In the genomic region with DNA sequence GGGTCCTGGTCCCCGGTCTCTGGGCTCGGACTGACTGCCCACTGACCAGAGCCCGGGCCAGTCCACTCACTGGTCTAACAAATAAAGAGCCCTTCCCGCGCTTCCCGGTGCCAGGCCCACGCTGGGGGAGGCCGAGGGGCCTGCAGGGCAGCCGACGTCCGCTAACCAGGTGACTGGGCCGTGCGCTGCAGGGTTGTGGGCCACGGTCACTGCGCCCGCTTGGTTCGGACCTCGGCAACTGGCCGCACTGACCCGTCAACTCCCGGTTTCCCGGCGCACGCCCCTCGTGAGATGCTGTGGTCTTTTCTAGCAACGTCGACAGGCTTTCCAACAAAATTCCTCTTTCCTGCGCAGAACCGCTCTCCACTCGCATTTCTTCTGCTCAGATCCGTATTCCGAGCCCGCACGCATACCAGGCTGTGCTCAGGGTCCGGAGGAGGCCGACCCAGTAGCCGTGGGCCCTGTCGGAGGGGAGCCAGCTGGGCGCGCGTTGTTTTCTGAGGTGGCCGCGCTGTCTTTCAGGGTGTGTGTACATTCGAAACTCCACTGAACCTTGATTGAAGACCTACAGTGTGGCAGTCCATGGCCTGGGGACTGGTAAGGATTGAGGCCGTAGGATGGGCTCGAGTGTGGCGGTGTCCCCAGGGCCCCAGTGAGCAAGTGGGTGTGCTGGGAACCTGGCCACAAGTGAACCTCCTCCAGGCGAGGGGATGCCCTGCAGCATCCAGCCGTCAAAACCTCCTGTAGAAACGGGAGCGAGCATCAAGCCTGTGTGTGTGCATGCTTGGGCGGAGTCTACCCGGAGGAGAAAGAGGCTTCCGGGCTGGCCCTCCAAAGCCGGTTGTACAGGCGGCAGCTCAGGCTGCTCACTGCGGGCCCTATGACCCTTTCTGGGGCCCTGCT, we compare ENCODE assay signal across 1 cellular context.
A peak's percentile ranks its signal among the peaks of the same experiment; 100 is the strongest.
TF ChIP-seq lines count a peak whose summit lies in the region.

No MANE protein-coding gene starts in this region.

TF ChIP-seq in HepG2, 621 proteins besides CTCF, POLR2A, EP300 and RAD21 (continued from another document and continues in another):
- TF ChIP-seq MXD1 (CRISPR knock-in tag; IDR thresholded peaks at IDR 0.05) (peak; percentile 55), ATF6 (CRISPR knock-in tag; conservative IDR thresholded peaks at IDR 0.05) (no peak), SALL2 (CRISPR knock-in tag; IDR thresholded peaks at IDR 0.05) (peak; percentile 61; the same call in 1 of the 2 replicates), CREB1 (IDR thresholded peaks at IDR 0.05) (no peak), CREB1 (CRISPR knock-in tag; IDR thresholded peaks at IDR 0.05) (no peak), ZNF703 (CRISPR knock-in tag; IDR thresholded peaks at IDR 0.05; ENCODE audit: borderline replicate concordance) (no peak), CHD4 (IDR thresholded peaks at IDR 0.05; ENCODE audit: borderline replicate concordance, low read length) (no peak), MTF2 (CRISPR knock-in tag; IDR thresholded peaks at IDR 0.05; ENCODE audit: borderline replicate concordance) (no peak), PHF5A (CRISPR knock-in tag; IDR thresholded peaks at IDR 0.05; ENCODE audit: low read depth, unreplicated experiment) (no peak), HDAC1 (CRISPR knock-in tag; IDR thresholded peaks at IDR 0.05) (peak; percentile 71; the same call in 1 of the 2 replicates), SP5 (CRISPR knock-in tag; IDR thresholded peaks at IDR 0.05; ENCODE audit: borderline replicate concordance, low read depth) (no peak; the same call in 1 of the 2 replicates), ZNF230 (CRISPR knock-in tag; IDR thresholded peaks at IDR 0.05) (peak; percentile 12; the same call in 1 of the 2 replicates), ZNF790 (CRISPR knock-in tag; IDR thresholded peaks at IDR 0.05; ENCODE audit: borderline replicate concordance) (peak; percentile 8; the same call in 1 of the 2 replicates), ZNF326 (CRISPR knock-in tag; IDR thresholded peaks at IDR 0.05; ENCODE audit: borderline replicate concordance) (no peak), CBX5 (CRISPR knock-in tag; IDR thresholded peaks at IDR 0.05; ENCODE audit: borderline replicate concordance) (no peak), CCAR2 (optimal IDR thresholded peaks at IDR 0.05; ENCODE audit: low read depth, low read length) (no peak), ZNF556 (CRISPR knock-in tag; IDR thresholded peaks at IDR 0.05; ENCODE audit: borderline replicate concordance) (no peak), EZH2 (conservative IDR thresholded peaks at IDR 0.05; ENCODE audit: low read depth, low read length) (no peak), GABPA (IDR thresholded peaks at IDR 0.05; ENCODE audit: low read depth, low read length) (no peak), GABPA (CRISPR knock-in tag; IDR thresholded peaks at IDR 0.05; ENCODE audit: low read depth) (no peak), FOXJ3 (CRISPR knock-in tag; IDR thresholded peaks at IDR 0.05; ENCODE audit: borderline replicate concordance) (0 out of 2 replicates have a peak, but pooled peaks have one; percentile 28), ZNF691 (CRISPR knock-in tag; IDR thresholded peaks at IDR 0.05; ENCODE audit: borderline replicate concordance, low read depth) (no peak), ZNF543 (CRISPR knock-in tag; IDR thresholded peaks at IDR 0.05) (0 out of 2 replicates have a peak, but pooled peaks have one; percentile 65), ZNF646 (CRISPR knock-in tag; IDR thresholded peaks at IDR 0.05) (no peak), ZBTB44 (CRISPR knock-in tag; IDR thresholded peaks at IDR 0.05) (no peak), SOX13 (IDR thresholded peaks at IDR 0.05) (no peak), SOX13 (CRISPR knock-in tag; conservative IDR thresholded peaks at IDR 0.05 in 1 of 2, IDR thresholded peaks at IDR 0.05 in 1 of 2) (no peak)
- TF ChIP-seq, protein P1, sequence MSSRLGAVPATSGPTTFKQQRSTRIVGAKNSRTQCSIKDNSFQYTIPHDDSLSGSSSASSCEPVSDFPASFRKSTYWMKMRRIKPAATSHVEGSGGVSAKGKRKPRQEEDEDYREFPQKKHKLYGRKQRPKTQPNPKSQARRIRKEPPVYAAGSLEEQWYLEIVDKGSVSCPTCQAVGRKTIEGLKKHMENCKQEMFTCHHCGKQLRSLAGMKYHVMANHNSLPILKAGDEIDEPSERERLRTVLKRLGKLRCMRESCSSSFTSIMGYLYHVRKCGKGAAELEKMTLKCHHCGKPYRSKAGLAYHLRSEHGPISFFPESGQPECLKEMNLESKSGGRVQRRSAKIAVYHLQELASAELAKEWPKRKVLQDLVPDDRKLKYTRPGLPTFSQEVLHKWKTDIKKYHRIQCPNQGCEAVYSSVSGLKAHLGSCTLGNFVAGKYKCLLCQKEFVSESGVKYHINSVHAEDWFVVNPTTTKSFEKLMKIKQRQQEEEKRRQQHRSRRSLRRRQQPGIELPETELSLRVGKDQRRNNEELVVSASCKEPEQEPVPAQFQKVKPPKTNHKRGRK (CRISPR knock-in tag; IDR thresholded peaks at IDR 0.05), result no peak
- TF ChIP-seq, protein P2, sequence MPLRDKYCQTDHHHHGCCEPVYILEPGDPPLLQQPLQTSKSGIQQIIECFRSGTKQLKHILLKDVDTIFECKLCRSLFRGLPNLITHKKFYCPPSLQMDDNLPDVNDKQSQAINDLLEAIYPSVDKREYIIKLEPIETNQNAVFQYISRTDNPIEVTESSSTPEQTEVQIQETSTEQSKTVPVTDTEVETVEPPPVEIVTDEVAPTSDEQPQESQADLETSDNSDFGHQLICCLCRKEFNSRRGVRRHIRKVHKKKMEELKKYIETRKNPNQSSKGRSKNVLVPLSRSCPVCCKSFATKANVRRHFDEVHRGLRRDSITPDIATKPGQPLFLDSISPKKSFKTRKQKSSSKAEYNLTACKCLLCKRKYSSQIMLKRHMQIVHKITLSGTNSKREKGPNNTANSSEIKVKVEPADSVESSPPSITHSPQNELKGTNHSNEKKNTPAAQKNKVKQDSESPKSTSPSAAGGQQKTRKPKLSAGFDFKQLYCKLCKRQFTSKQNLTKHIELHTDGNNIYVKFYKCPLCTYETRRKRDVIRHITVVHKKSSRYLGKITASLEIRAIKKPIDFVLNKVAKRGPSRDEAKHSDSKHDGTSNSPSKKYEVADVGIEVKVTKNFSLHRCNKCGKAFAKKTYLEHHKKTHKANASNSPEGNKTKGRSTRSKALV (CRISPR knock-in tag; IDR thresholded peaks at IDR 0.05), result peak; percentile 27
- TF ChIP-seq, protein P3, sequence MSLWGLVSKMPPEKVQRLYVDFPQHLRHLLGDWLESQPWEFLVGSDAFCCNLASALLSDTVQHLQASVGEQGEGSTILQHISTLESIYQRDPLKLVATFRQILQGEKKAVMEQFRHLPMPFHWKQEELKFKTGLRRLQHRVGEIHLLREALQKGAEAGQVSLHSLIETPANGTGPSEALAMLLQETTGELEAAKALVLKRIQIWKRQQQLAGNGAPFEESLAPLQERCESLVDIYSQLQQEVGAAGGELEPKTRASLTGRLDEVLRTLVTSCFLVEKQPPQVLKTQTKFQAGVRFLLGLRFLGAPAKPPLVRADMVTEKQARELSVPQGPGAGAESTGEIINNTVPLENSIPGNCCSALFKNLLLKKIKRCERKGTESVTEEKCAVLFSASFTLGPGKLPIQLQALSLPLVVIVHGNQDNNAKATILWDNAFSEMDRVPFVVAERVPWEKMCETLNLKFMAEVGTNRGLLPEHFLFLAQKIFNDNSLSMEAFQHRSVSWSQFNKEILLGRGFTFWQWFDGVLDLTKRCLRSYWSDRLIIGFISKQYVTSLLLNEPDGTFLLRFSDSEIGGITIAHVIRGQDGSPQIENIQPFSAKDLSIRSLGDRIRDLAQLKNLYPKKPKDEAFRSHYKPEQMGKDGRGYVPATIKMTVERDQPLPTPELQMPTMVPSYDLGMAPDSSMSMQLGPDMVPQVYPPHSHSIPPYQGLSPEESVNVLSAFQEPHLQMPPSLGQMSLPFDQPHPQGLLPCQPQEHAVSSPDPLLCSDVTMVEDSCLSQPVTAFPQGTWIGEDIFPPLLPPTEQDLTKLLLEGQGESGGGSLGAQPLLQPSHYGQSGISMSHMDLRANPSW (CRISPR knock-in tag; IDR thresholded peaks at IDR 0.05; ENCODE audit: borderline replicate concordance), result no peak
- TF ChIP-seq, protein P4, sequence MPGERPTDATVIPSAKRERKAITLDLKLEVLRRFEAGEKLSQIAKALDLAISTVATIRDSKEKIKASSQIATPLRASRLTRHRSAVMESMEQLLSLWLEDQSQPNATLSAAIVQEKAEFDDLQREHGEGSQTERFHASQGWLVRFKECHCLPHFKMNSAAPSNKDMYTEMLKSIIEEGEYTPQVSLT (CRISPR knock-in tag; IDR thresholded peaks at IDR 0.05; ENCODE audit: borderline replicate concordance, low read depth), result no peak
- TF ChIP-seq, protein P5, sequence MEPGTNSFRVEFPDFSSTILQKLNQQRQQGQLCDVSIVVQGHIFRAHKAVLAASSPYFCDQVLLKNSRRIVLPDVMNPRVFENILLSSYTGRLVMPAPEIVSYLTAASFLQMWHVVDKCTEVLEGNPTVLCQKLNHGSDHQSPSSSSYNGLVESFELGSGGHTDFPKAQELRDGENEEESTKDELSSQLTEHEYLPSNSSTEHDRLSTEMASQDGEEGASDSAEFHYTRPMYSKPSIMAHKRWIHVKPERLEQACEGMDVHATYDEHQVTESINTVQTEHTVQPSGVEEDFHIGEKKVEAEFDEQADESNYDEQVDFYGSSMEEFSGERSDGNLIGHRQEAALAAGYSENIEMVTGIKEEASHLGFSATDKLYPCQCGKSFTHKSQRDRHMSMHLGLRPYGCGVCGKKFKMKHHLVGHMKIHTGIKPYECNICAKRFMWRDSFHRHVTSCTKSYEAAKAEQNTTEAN (CRISPR knock-in tag; conservative IDR thresholded peaks at IDR 0.05), result no peak
